In genomic region chr9:5628530-5629311, GRCh38 we compare ENCODE assay signal across 8 cellular contexts. TPM values are rescaled to one million over a fixed set of nuclear protein-coding genes. Genes with fewer than 3 reads are reported as not detected.
DNase-seq lines count a peak whose midpoint lies in the region; ATAC-seq and TF ChIP-seq lines count a peak whose summit lies in the region.

TSS of gene RIC1 (plus strand) at chr9:5629107. CDS start at chr9:5629310, 203 bp downstream.

- H3K4me3 ChIP-seq in Jurkat, Clone E6-1 (ENCODE audit: low read length): peak within 1 kb of the TSS; percentile 98
- H3K4me3 ChIP-seq in Panc1 (ENCODE audit: low read depth in 2 of 2, low read length in 2 of 2) (peak within 1 kb of the TSS; percentile 63 to 78), esophagus muscularis mucosa (peak within 1 kb of the TSS; percentile 77 to 99 (median 94)), muscle layer of duodenum (ENCODE audit: low read depth in 1 of 2, low read length in 2 of 2) (peak within 1 kb of the TSS; percentile 90 to 98)

- no peak for TF ChIP-seq EP300 in esophagus muscularis mucosa (IDR thresholded peaks at IDR 0.05)

- H3K27ac ChIP-seq in Panc1 (ENCODE audit: low read length) (peak within 1 kb of the TSS; percentile 76), esophagus muscularis mucosa (replicated peaks in 1 of 4) (peak within 1 kb of the TSS; percentile 98 to 99 (median 98)), muscle layer of duodenum (ENCODE audit: low read length) (peak within 1 kb of the TSS; percentile 98)

- peaks cover 11 to 15% of the 10 kb centered on the region in 2 donors for H3K36me3 Mint-ChIP-seq in activated T-cell treated with anti-CD3 and anti-CD28 coated beads, Interleukin-2, amount 50 U/mL, for 72 hours (ENCODE audit: insufficient read depth in 2 of 2)

- H3K27ac Mint-ChIP-seq in activated T-cell treated with anti-CD3 and anti-CD28 coated beads, Interleukin-2, amount 50 U/mL, for 72 hours: peak within 1 kb of the TSS; percentile 98

- no peaks in the 10 kb centered on the region for H3K9me3 Mint-ChIP-seq in activated T-cell treated with anti-CD3 and anti-CD28 coated beads, Interleukin-2, amount 50 U/mL, for 72 hours

- ATAC-seq in GM21619 (IDR thresholded peaks at IDR 0.05; ENCODE audit: unreplicated experiment) (peak; percentile 47), Panc1 (peak; percentile 92)
- peak; percentile 82 to 86 for ATAC-seq in activated T-cell treated with anti-CD3 and anti-CD28 coated beads, Interleukin-2, amount 50 U/mL, for 72 hours (replicated peaks in 1 of 2)

- CTCF ChIA-PET in Panc1 (lab: Charles Lee): no interaction called here

- DNase-seq in DMS53 treated with DMSO at 0.1 percent for 48 hours (lab: John Stamatoyannopoulos, UW; ENCODE audit: unreplicated experiment) (peak; percentile 86), Panc1 (ENCODE audit: low read depth, low spot score) (no peak), esophagus muscularis mucosa (ENCODE audit: extremely low spot score) (peak; percentile 98)
- DNase-seq in Jurkat, Clone E6-1 (ENCODE audit: low read depth, low spot score): peak; percentile 84
- DNase-seq in activated T-cell treated with anti-CD3 and anti-CD28 coated beads, Interleukin-2, amount 50 U/mL, for 72 hours: peak; percentile 93 to 94
- peak; percentile 68 for DNase-seq in stimulated activated CD8-positive, alpha-beta memory T cell treated with anti-CD3 and anti-CD28 coated beads, Interleukin-7, amount 100 ng/mL, for 24 hours (ENCODE audit: low read depth)

- 1% methylated on average over 12 of the region's 84 CpGs for WGBS in esophagus muscularis mucosa

- H3K4me1 Mint-ChIP-seq in activated T-cell treated with anti-CD3 and anti-CD28 coated beads, Interleukin-2, amount 50 U/mL, for 72 hours (ENCODE audit: low read depth): peaks cover 63% of the 10 kb centered on the region

- TF ChIP-seq POLR2A in esophagus muscularis mucosa (IDR thresholded peaks at IDR 0.05; ENCODE audit: low read depth): no peak

- intact Hi-C loops in Panc1 (cut with micrococcal nuclease; ENCODE audit: unreplicated experiment) (no loop called here), esophagus muscularis mucosa (cut with DNase I) (loop anchor here (10.0 kb wide), 1 partner anchor 376 kb away; a partner anchor contains a TSS)

- BruUV-seq in Panc1 (replicated peaks; lab: Mats Ljungman, UMichigan): no TSS peak

- no peaks in the 10 kb centered on the region for H3K27me3 ChIP-seq in Panc1 (ENCODE audit: control insufficient read depth, insufficient read depth, low read length)
- no peaks in the 10 kb centered on the region for H3K27me3 ChIP-seq in esophagus muscularis mucosa
- H3K27me3 ChIP-seq in muscle layer of duodenum (ENCODE audit: low read depth, low read length): no peaks in the 10 kb centered on the region

- H3K9me3 ChIP-seq in Panc1 (ENCODE audit: control insufficient read depth, insufficient read depth, low read depth, low read length): no peaks in the 10 kb centered on the region
- no peaks in the 10 kb centered on the region for H3K9me3 ChIP-seq in esophagus muscularis mucosa
- H3K9me3 ChIP-seq in muscle layer of duodenum (ENCODE audit: control insufficient read depth in 1 of 2, low read length in 2 of 2): no peaks in the 10 kb centered on the region

- H3K4me1 ChIP-seq in Panc1 (ENCODE audit: control insufficient read depth, insufficient read depth, low read length) (peaks cover 3% of the 10 kb centered on the region; the same call in 1 of the 2 replicates), esophagus muscularis mucosa (peaks cover 37 to 78% (median 69%) of the 10 kb centered on the region in 4 donors), muscle layer of duodenum (ENCODE audit: control insufficient read depth in 1 of 2, insufficient read depth in 2 of 2, low read length in 2 of 2) (peaks cover 24 to 29% of the 10 kb centered on the region in 2 donors)

- H3K4me3 Mint-ChIP-seq in activated T-cell treated with anti-CD3 and anti-CD28 coated beads, Interleukin-2, amount 50 U/mL, for 72 hours: peak within 1 kb of the TSS; percentile 99 to 100

- in situ Hi-C loops in Panc1 (cut with HindIII; ENCODE audit: low pct_unique_long_range_greater_than_20kb, low sequenced_read_pairs): no loop called here

- POLR2A ChIA-PET in Panc1 (lab: Charles Lee): interaction anchor here (0.5 kb wide), 1 partner anchor 9 kb away, joined by 6 read pairs; no protein-coding TSS in a partner anchor

- H3K36me3 ChIP-seq in Panc1 (ENCODE audit: control insufficient read depth, insufficient read depth, low read length) (peaks cover 9% of the 10 kb centered on the region; the same call in 1 of the 2 replicates), esophagus muscularis mucosa (no peaks in the 10 kb centered on the region), muscle layer of duodenum (ENCODE audit: control insufficient read depth in 1 of 2, insufficient read depth in 2 of 2, low read length in 2 of 2) (no peaks in the 10 kb centered on the region)

- H3K27me3 Mint-ChIP-seq in activated T-cell treated with anti-CD3 and anti-CD28 coated beads, Interleukin-2, amount 50 U/mL, for 72 hours (ENCODE audit: low read depth): no peaks in the 10 kb centered on the region

- TF ChIP-seq CTCF in Panc1 (IDR thresholded peaks at IDR 0.05): no peak
- TF ChIP-seq CTCF in esophagus muscularis mucosa (IDR thresholded peaks at IDR 0.05): peak in 2 of 3 experiments; percentile 5 to 20

RNA-seq across cellular contexts. Expression of gene RIC1, which starts in this region (rescaled TPM):
- polyA plus RNA-seq in Jurkat, Clone E6-1 (2012; ENCODE audit: insufficient read depth, insufficient read length): 14.2 TPM
- total RNA-seq in Panc1 (2021; ENCODE audit: unreplicated experiment) (7.0 TPM), esophagus muscularis mucosa (10 to 100 TPM; 51.6 to 64.9 (median 57.4) TPM)
- 3.2 TPM for polyA plus RNA-seq in Panc1 (2012; ENCODE audit: insufficient read length)
- 10 to 100 TPM; 22.0 to 25.9 TPM for total RNA-seq in activated T-cell treated with anti-CD3 and anti-CD28 coated beads, Interleukin-2, amount 50 U/mL, for 72 hours
